In genomic region chr19:17751103-17751911, GRCh38 we compare ENCODE assay signal across 8 cellular contexts. TPM values are rescaled to one million over a fixed set of nuclear protein-coding genes. Genes with fewer than 3 reads are reported as not detected.
DNase-seq lines count a peak whose midpoint lies in the region; ATAC-seq and TF ChIP-seq lines count a peak whose summit lies in the region.

A gene with protein sequence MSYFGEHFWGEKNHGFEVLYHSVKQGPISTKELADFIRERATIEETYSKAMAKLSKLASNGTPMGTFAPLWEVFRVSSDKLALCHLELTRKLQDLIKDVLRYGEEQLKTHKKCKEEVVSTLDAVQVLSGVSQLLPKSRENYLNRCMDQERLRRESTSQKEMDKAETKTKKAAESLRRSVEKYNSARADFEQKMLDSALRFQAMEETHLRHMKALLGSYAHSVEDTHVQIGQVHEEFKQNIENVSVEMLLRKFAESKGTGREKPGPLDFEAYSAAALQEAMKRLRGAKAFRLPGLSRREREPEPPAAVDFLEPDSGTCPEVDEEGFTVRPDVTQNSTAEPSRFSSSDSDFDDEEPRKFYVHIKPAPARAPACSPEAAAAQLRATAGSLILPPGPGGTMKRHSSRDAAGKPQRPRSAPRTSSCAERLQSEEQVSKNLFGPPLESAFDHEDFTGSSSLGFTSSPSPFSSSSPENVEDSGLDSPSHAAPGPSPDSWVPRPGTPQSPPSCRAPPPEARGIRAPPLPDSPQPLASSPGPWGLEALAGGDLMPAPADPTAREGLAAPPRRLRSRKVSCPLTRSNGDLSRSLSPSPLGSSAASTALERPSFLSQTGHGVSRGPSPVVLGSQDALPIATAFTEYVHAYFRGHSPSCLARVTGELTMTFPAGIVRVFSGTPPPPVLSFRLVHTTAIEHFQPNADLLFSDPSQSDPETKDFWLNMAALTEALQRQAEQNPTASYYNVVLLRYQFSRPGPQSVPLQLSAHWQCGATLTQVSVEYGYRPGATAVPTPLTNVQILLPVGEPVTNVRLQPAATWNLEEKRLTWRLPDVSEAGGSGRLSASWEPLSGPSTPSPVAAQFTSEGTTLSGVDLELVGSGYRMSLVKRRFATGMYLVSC (plus strand): TSS chr19:17751477. CDS start chr19:17755165, 3,688 bp downstream.

- H3K4me1 Mint-ChIP-seq in central memory CD8-positive, alpha-beta T cell = peaks cover 57% of the 10 kb centered on the region

- ATAC-seq in HG03135 (IDR thresholded peaks at IDR 0.05; ENCODE audit: unreplicated experiment) (peak; percentile 29), sciatic nerve (peak; percentile 24), HG03280 (IDR thresholded peaks at IDR 0.05; ENCODE audit: unreplicated experiment) (no peak), GM18873 (IDR thresholded peaks at IDR 0.05; ENCODE audit: low FRiP score, unreplicated experiment) (no peak)
- peak; percentile 87 for ATAC-seq in central memory CD8-positive, alpha-beta T cell (replicated peaks; ENCODE audit: extremely low read depth, poor library complexity, severe bottlenecking)

- no peaks in the 10 kb centered on the region; the same call in 1 of the 2 replicates for H3K36me3 ChIP-seq in GM06990 (ENCODE audit: control insufficient read depth, insufficient read depth, low read length)

- H3K9me3 Mint-ChIP-seq in central memory CD8-positive, alpha-beta T cell = no peaks in the 10 kb centered on the region

- TF ChIP-seq CTCF in GM06990 (IDR thresholded peaks at IDR 0.05; ENCODE audit: insufficient read depth, low read length, poor library complexity, severe bottlenecking) = no peak

- no peaks in the 10 kb centered on the region for H3K27me3 ChIP-seq in GM06990 (replicated peaks; ENCODE audit: control insufficient read depth, insufficient read depth, low read length)

- intact Hi-C loops in sciatic nerve (cut with DNase I) = no loop called here

- peak within 1 kb of the TSS; percentile 70 for H3K4me3 ChIP-seq in GM06990 (replicated peaks; ENCODE audit: low read depth, low read length)

- H3K36me3 Mint-ChIP-seq in central memory CD8-positive, alpha-beta T cell (ENCODE audit: insufficient read depth) = peaks cover 10% of the 10 kb centered on the region

- DNase-seq in GM06990 (ENCODE audit: extremely low read depth, insufficient read length) = peak; percentile 92
- peak; percentile 61 to 78 (median 68) for DNase-seq in activated CD4-positive, CD25-positive, alpha-beta regulatory T cell (lab: John Stamatoyannopoulos, UW)
- DNase-seq in central memory CD8-positive, alpha-beta T cell (ENCODE audit: low spot score in 2 of 2) = peak; percentile 66 to 83
- no peak for DNase-seq in sciatic nerve (ENCODE audit: low spot score)
- no peak for DNase-seq in SW 1271 (lab: John Stamatoyannopoulos, UW)

- peak within 1 kb of the TSS; percentile 88 for H3K4me3 Mint-ChIP-seq in central memory CD8-positive, alpha-beta T cell

- peak within 1 kb of the TSS; percentile 96 for H3K27ac Mint-ChIP-seq in central memory CD8-positive, alpha-beta T cell (ENCODE audit: low read depth)

- H3K27me3 Mint-ChIP-seq in central memory CD8-positive, alpha-beta T cell = no peaks in the 10 kb centered on the region

RNA-seq across cellular contexts. Expression of the gene that starts here (rescaled TPM):
- 6.1 TPM for total RNA-seq in sciatic nerve

Comparison
In these comparisons a context has a peak if more than half of its experiments do, and no peak if none do; other contexts are left out.
1. DNase-seq: peak in GM06990 (single experiment), activated CD4-positive, CD25-positive, alpha-beta regulatory T cell (4 of 4) and central memory CD8-positive, alpha-beta T cell (2 of 2); none in sciatic nerve (single experiment) and SW 1271 (0 of 2).
2. ATAC-seq: peak in HG03135 (single experiment), central memory CD8-positive, alpha-beta T cell (single experiment) and sciatic nerve (single experiment); none in HG03280 (single experiment) and GM18873 (single experiment).